ENCODE assay signal across 19 cellular contexts in the genomic region with DNA sequence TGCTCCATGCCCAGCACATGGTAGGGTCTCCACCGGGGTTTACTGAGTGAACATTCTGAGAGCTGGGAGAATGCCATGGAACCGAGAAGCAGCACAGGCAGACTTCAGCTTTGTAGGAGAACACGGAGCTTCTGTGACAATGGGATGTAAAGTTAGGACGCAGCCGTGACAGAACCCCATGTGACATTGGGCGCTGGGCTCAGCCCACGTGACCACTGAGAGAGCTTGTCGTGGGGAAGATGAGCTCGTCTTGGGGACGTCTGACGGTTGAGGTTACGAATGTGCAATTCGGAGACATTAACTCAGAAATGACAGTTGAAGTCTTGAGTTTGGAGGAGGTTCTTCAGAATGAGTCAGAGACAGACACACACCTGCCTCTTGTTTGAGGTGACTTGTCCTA. TPM values are rescaled to one million over a fixed set of nuclear protein-coding genes. Genes with fewer than 3 reads are reported as not detected.
"Had no signal": no experiment of that assay in that cellular context is flagged by ENCODE, and none has a peak within 500 bp of the region (broad histone marks: within the 10 kb centered on the region; RNA-seq: fewer than 3 reads in every experiment).

No MANE protein-coding gene starts in this region.

- DNase-seq: activated B cell treated with CpG ODN at 0.5 μM for 24 hours; effector CD4-positive, alpha-beta T cell; heart left ventricle; left lung; SHP77 treated with DMSO at 0.1 percent for 48 hours; sigmoid colon; SK-N-SH; stimulated activated CD4-positive, alpha-beta T cell treated with anti-CD3 and anti-CD28 coated beads, Interleukin-4, amount 100 ng/mL, for 4 hours; stimulated activated naive B cell treated with anti-CD40 and anti-IgM and Interleukin-4, amounts not matched to agents 10 μg/mL and 1 μg/mL and 100 μg/mL, for 72 hours; T-cell; thyroid gland had no signal

- H3K4me1 Mint-ChIP-seq: activated B cell treated with CpG ODN at 0.5 μM for 24 hours; mesothelial cell of epicardium; stimulated activated naive B cell treated with anti-CD40 and anti-IgM and Interleukin-4, amounts not matched to agents 10 μg/mL and 1 μg/mL and 100 μg/mL, for 72 hours; T-cell had no signal

- H3K27me3 Mint-ChIP-seq: activated B cell treated with CpG ODN at 0.5 μM for 24 hours; natural killer cell treated with Interleukin-12 subunit alpha and Interleukin-12 subunit beta and Interleukin-15 and Interleukin-18, amount 100 ng/mL, for 72 hours; stimulated activated naive B cell treated with anti-CD40 and anti-IgM and Interleukin-4, amounts not matched to agents 10 μg/mL and 1 μg/mL and 100 μg/mL, for 72 hours; T-cell had no signal

- H3K27ac Mint-ChIP-seq: activated B cell treated with CpG ODN at 0.5 μM for 24 hours; mesothelial cell of epicardium; stimulated activated naive B cell treated with anti-CD40 and anti-IgM and Interleukin-4, amounts not matched to agents 10 μg/mL and 1 μg/mL and 100 μg/mL, for 72 hours; T-cell had no signal

- H3K4me3 Mint-ChIP-seq: activated B cell treated with CpG ODN at 0.5 μM for 24 hours; mesothelial cell of epicardium; natural killer cell treated with Interleukin-12 subunit alpha and Interleukin-12 subunit beta and Interleukin-15 and Interleukin-18, amount 100 ng/mL, for 72 hours; stimulated activated naive B cell treated with anti-CD40 and anti-IgM and Interleukin-4, amounts not matched to agents 10 μg/mL and 1 μg/mL and 100 μg/mL, for 72 hours; T-cell had no signal

- H3K9me3 Mint-ChIP-seq: activated B cell treated with CpG ODN at 0.5 μM for 24 hours; mesothelial cell of epicardium; natural killer cell treated with Interleukin-12 subunit alpha and Interleukin-12 subunit beta and Interleukin-15 and Interleukin-18, amount 100 ng/mL, for 72 hours; stimulated activated naive B cell treated with anti-CD40 and anti-IgM and Interleukin-4, amounts not matched to agents 10 μg/mL and 1 μg/mL and 100 μg/mL, for 72 hours; T-cell had no signal

RNA-seq across cellular contexts. Expression of a gene that starts 40.4 kb away (rescaled TPM):
- total RNA-seq: activated B cell treated with CpG ODN at 0.5 μM for 24 hours; activated CD8-positive, alpha-beta memory T cell treated with anti-CD3 and anti-CD28 coated beads for 36 hours; astrocyte; kidney epithelial cell; left lung; lung microvascular endothelial cell; natural killer cell treated with Interleukin-12 subunit alpha and Interleukin-12 subunit beta and Interleukin-15 and Interleukin-18, amount 100 ng/mL, for 72 hours; renal cortical epithelial cell; T-cell; thyroid gland; ureter had no signal
